In genomic region chr3:49104052-49104426, GRCh38 we compare ENCODE assay signal across 8 cellular contexts. TPM values are rescaled to one million over a fixed set of nuclear protein-coding genes. Genes with fewer than 3 reads are reported as not detected.
DNase-seq lines count a peak whose midpoint lies in the region; ATAC-seq and TF ChIP-seq lines count a peak whose summit lies in the region.

No MANE protein-coding gene starts in this region.

- H3K4me1 ChIP-seq in BE2C = peaks cover 1% of the 10 kb centered on the region
- peaks cover 13% of the 10 kb centered on the region for H3K4me1 ChIP-seq in ectodermal cell (ENCODE audit: control insufficient read depth, insufficient read depth, low read length)

- TF ChIP-seq CTCF in BE2C (IDR thresholded peaks at IDR 0.05; ENCODE audit: low read depth, low read length) (no peak), nephron (IDR thresholded peaks at IDR 0.05; ENCODE audit: unreplicated experiment in 3 of 3) (no peak)

- no peak for DNase-seq in BE2C
- DNase-seq in MG63 = no peak
- no peak for DNase-seq in activated effector memory CD4-positive, alpha-beta T cell treated with anti-CD3 and anti-CD28 coated beads, Interleukin-2, amount 50 U/mL, for 16 hours
- DNase-seq in NCI-H1436 (lab: John Stamatoyannopoulos, UW) = no peak

- no peaks in the 10 kb centered on the region for H3K27me3 Mint-ChIP-seq in nephron (ENCODE audit: low read depth)

- H3K27ac Mint-ChIP-seq in nephron = peak overlapping the region; percentile 93 to 96 (median 94)

- peak overlapping the region; percentile 94 to 99 (median 95) for H3K4me3 Mint-ChIP-seq in nephron

- no peaks in the 10 kb centered on the region for H3K27me3 ChIP-seq in BE2C
- no peaks in the 10 kb centered on the region for H3K27me3 ChIP-seq in MG63
- no peaks in the 10 kb centered on the region for H3K27me3 ChIP-seq in ectodermal cell (ENCODE audit: control insufficient read depth, insufficient read depth, low read length, poor library complexity, severe bottlenecking)

- H3K36me3 Mint-ChIP-seq in nephron (ENCODE audit: low read depth) = peaks cover 41% of the 10 kb centered on the region

- H3K9me3 ChIP-seq in BE2C (no peaks in the 10 kb centered on the region), MG63 (no peaks in the 10 kb centered on the region), ectodermal cell (ENCODE audit: control insufficient read depth, low read length) (no peaks in the 10 kb centered on the region)

- peaks cover 15% of the 10 kb centered on the region for H3K4me1 Mint-ChIP-seq in nephron

- H3K4me3 ChIP-seq in BE2C (ENCODE audit: low read depth, low read length) (peak overlapping the region; percentile 78), MG63 (peak overlapping the region; percentile 86), ectodermal cell (ENCODE audit: insufficient read depth, low read depth, low read length) (peak overlapping the region; percentile 80)

- ATAC-seq in HG02623 (IDR thresholded peaks at IDR 0.05; ENCODE audit: unreplicated experiment) (no peak), HG03442 (IDR thresholded peaks at IDR 0.05; ENCODE audit: unreplicated experiment) (no peak)

- peaks cover 18% of the 10 kb centered on the region for H3K36me3 ChIP-seq in BE2C
- H3K36me3 ChIP-seq in MG63 = peaks cover 20% of the 10 kb centered on the region
- peaks cover 36% of the 10 kb centered on the region for H3K36me3 ChIP-seq in ectodermal cell (ENCODE audit: control insufficient read depth, insufficient read depth, low read length)

- H3K9me3 Mint-ChIP-seq in nephron = no peaks in the 10 kb centered on the region

- peak overlapping the region; percentile 93 for H3K27ac ChIP-seq in ectodermal cell (ENCODE audit: insufficient read depth, low read depth, low read length, poor library complexity, severe bottlenecking)

- whole genome bisulfite sequencing in ectodermal cell, 2 experiments = 11 to 16% methylated on average over 8 of the region's 8 CpGs

RNA-seq across cellular contexts. Expression of gene QARS1, which starts 0.5 kb away (rescaled TPM):
- 142 TPM for polyA plus RNA-seq in BE2C (2012; ENCODE audit: insufficient read depth, insufficient read length, low read depth)
- 97.3 and 152 TPM in 2 replicates for total RNA-seq in MG63 (2014; rRNA removed; shearing (Covaris generic); ENCODE audit: low replicate concordance)
- polyA plus RNA-seq in ectodermal cell (2013, experiment 1 of 4) = 396 TPM
- polyA plus RNA-seq in ectodermal cell (2013, experiment 2 of 4) = 440 TPM
- polyA plus RNA-seq in ectodermal cell (2013, experiment 3 of 4) = 317 TPM
- 350 TPM for polyA plus RNA-seq in ectodermal cell (2013, experiment 4 of 4)

RNA-seq across cellular contexts. Expression of gene QRICH1, which starts 10.2 kb away (rescaled TPM):
- 72.3 TPM for polyA plus RNA-seq in BE2C (2012; ENCODE audit: insufficient read depth, insufficient read length, low read depth)
- total RNA-seq in MG63 (2014; rRNA removed; shearing (Covaris generic); ENCODE audit: low replicate concordance) = 69.4 and 77.3 TPM in 2 replicates
- 128 TPM for polyA plus RNA-seq in ectodermal cell (2013, experiment 1 of 4)
- 110 TPM for polyA plus RNA-seq in ectodermal cell (2013, experiment 2 of 4)
- 87.7 TPM for polyA plus RNA-seq in ectodermal cell (2013, experiment 3 of 4)
- 98.6 TPM for polyA plus RNA-seq in ectodermal cell (2013, experiment 4 of 4)

RNA-seq across cellular contexts. Expression of gene USP19, which starts 16.6 kb away (rescaled TPM):
- polyA plus RNA-seq in BE2C (2012; ENCODE audit: insufficient read depth, insufficient read length, low read depth) = 53.2 TPM
- 31.5 and 120 TPM in 2 replicates for total RNA-seq in MG63 (2014; rRNA removed; shearing (Covaris generic); ENCODE audit: low replicate concordance)
- polyA plus RNA-seq in ectodermal cell (2013, experiment 1 of 4) = 43.7 TPM
- polyA plus RNA-seq in ectodermal cell (2013, experiment 2 of 4) = 51.0 TPM
- 37.4 TPM for polyA plus RNA-seq in ectodermal cell (2013, experiment 3 of 4)
- polyA plus RNA-seq in ectodermal cell (2013, experiment 4 of 4) = 44.2 TPM

RNA-seq across cellular contexts. Expression of gene LAMB2, which starts 28.8 kb away (rescaled TPM):
- 104 TPM for polyA plus RNA-seq in BE2C (2012; ENCODE audit: insufficient read depth, insufficient read length, low read depth)
- total RNA-seq in MG63 (2014; rRNA removed; shearing (Covaris generic); ENCODE audit: low replicate concordance) = 32.7 and 99.4 TPM in 2 replicates
- 163 TPM for polyA plus RNA-seq in ectodermal cell (2013, experiment 1 of 4)
- 198 TPM for polyA plus RNA-seq in ectodermal cell (2013, experiment 2 of 4)
- polyA plus RNA-seq in ectodermal cell (2013, experiment 3 of 4) = 153 TPM
- polyA plus RNA-seq in ectodermal cell (2013, experiment 4 of 4) = 201 TPM
